In genomic region chr7:98357751-98358161, GRCh38 we compare ENCODE assay signal across 14 cellular contexts. TPM values are rescaled to one million over a fixed set of nuclear protein-coding genes. Genes with fewer than 3 reads are reported as not detected.
A peak's percentile ranks its signal among the peaks of the same experiment; 100 is the strongest.
DNase-seq lines count a peak whose midpoint lies in the region; ATAC-seq, FAIRE-seq and TF ChIP-seq lines count a peak whose summit lies in the region.
"Had no signal": no experiment of that assay in that cellular context is flagged by ENCODE, and none has a peak within 500 bp of the region (broad histone marks: within the 10 kb centered on the region; RNA-seq: fewer than 3 reads in every experiment).

No MANE protein-coding gene starts in this region.

- DNase-seq in left cardiac atrium (no peak), Right ventricle myocardium inferior (ENCODE audit: missing footprints) (no peak), astrocyte of the hippocampus (ENCODE audit: low read depth, low spot score) (peak; percentile 60), kidney tubule cell (ENCODE audit: low spot score) (peak; percentile 57), urothelium cell line (ENCODE audit: low spot score) (peak; percentile 61), BE2C (no peak)
- no peak for DNase-seq in activated T-cell treated with anti-CD3 and anti-CD28 coated beads, Interleukin-2, amount 50 U/mL, for 4 hours
- DNase-seq: activated CD4-positive, CD25-positive, alpha-beta regulatory T cell; activated effector memory CD4-positive, alpha-beta T cell treated with Interleukin-2 at 50 U/mL for 16 hours; cerebellar nuclear complex; heart right ventricle; NCI-H2107 had no signal

- intact Hi-C loops in left cardiac atrium (cut with DNase I) (no loop called here), Right ventricle myocardium inferior (cut with DNase I) (no loop called here)

- H3K4me1 Mint-ChIP-seq in activated T-cell treated with anti-CD3 and anti-CD28 coated beads, Interleukin-2, amount 50 U/mL, for 4 hours (ENCODE audit: low read depth): no peaks in the 10 kb centered on the region

- peaks cover 3% of the 10 kb centered on the region for H3K27me3 Mint-ChIP-seq in activated T-cell treated with anti-CD3 and anti-CD28 coated beads, Interleukin-2, amount 50 U/mL, for 4 hours (ENCODE audit: low read depth)

- H3K4me3 ChIP-seq in BE2C (ENCODE audit: low read depth, low read length): no peak overlapping the region
- H3K4me3 ChIP-seq: heart right ventricle had no signal

- H3K36me3 Mint-ChIP-seq in activated T-cell treated with anti-CD3 and anti-CD28 coated beads, Interleukin-2, amount 50 U/mL, for 4 hours (ENCODE audit: insufficient read depth): no peaks in the 10 kb centered on the region

- no peak for TF ChIP-seq CTCF in BE2C (IDR thresholded peaks at IDR 0.05; ENCODE audit: low read depth, low read length)

- H3K9me3 Mint-ChIP-seq in activated T-cell treated with anti-CD3 and anti-CD28 coated beads, Interleukin-2, amount 50 U/mL, for 4 hours: no peaks in the 10 kb centered on the region

- no peaks in the 10 kb centered on the region for H3K27me3 ChIP-seq in BE2C
- H3K27me3 ChIP-seq: heart right ventricle had no signal

- no peaks in the 10 kb centered on the region for H3K4me1 ChIP-seq in BE2C

- no peaks in the 10 kb centered on the region for H3K9me3 ChIP-seq in BE2C
- H3K9me3 ChIP-seq: heart right ventricle had no signal

- ATAC-seq in left cardiac atrium: peak; percentile 27 to 91
- no peak for ATAC-seq in Right ventricle myocardium inferior
- no peak for ATAC-seq in HG03521 (IDR thresholded peaks at IDR 0.05; ENCODE audit: unreplicated experiment)
- no peak for ATAC-seq in activated T-cell treated with anti-CD3 and anti-CD28 coated beads, Interleukin-2, amount 50 U/mL, for 4 hours

- no peaks in the 10 kb centered on the region; the same call in 1 of the 2 replicates for H3K36me3 ChIP-seq in BE2C
- H3K36me3 ChIP-seq: heart right ventricle had no signal

- no peak for FAIRE-seq in urothelium cell line (lab: Jason Lieb, UNC)
- FAIRE-seq: A204.1 had no signal

- H3K4me3 Mint-ChIP-seq in activated T-cell treated with anti-CD3 and anti-CD28 coated beads, Interleukin-2, amount 50 U/mL, for 4 hours: no peak overlapping the region

RNA-seq across cellular contexts. Expression of gene BAIAP2L1, which starts 43.1 kb away (rescaled TPM):
- 1 to 10 TPM; 2.4 TPM for total RNA-seq in left cardiac atrium
- total RNA-seq in Right ventricle myocardium inferior: 1.6 TPM
- polyA plus RNA-seq in BE2C (2012; ENCODE audit: insufficient read depth, insufficient read length, low read depth): 0.22 TPM
- 1 to 10 TPM in 1 of 3 donors, under 1 TPM in 2; 0.34 to 1.2 (median 0.56) TPM for total RNA-seq in activated T-cell treated with anti-CD3 and anti-CD28 coated beads, Interleukin-2, amount 50 U/mL, for 4 hours

Comparison
In these comparisons a context has a peak if more than half of its experiments do, and no peak if none do; other contexts are left out.
1. ATAC-seq: peak in left cardiac atrium (2 of 2); none in Right ventricle myocardium inferior (single experiment), HG03521 (single experiment) and activated T-cell treated with anti-CD3 and anti-CD28 coated beads, Interleukin-2, amount 50 U/mL, for 4 hours (0 of 2).
2. DNase-seq: peak in astrocyte of the hippocampus (single experiment), kidney tubule cell (single experiment) and urothelium cell line (single experiment); none in left cardiac atrium (single experiment), Right ventricle myocardium inferior (single experiment), BE2C (single experiment) and activated T-cell treated with anti-CD3 and anti-CD28 coated beads, Interleukin-2, amount 50 U/mL, for 4 hours (single experiment).